ENCODE assay signal across 16 cellular contexts in the genomic region with DNA sequence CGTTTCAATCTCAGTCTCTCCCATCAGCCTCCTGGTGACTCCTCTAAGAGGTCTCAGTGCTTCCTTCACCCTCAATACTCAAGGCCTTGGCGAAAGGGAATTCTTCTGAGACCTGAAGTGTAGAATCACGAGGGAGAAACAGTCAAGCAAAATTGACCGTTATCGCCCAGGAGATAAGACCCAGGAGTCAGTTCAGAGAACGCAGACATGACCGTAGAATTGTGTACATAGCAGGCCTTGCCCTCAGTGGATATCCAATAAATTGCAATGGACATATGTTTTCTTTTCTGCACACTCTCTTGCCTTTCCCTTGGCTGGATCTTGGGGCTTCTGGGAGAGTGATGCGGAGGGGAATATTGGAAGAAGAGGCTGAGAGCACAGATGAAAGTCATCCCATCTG. TPM values are rescaled to one million over a fixed set of nuclear protein-coding genes. Genes with fewer than 3 reads are reported as not detected.
A peak's percentile ranks its signal among the peaks of the same experiment; 100 is the strongest.
DNase-seq lines count a peak whose midpoint lies in the region; ATAC-seq, FAIRE-seq and TF ChIP-seq lines count a peak whose summit lies in the region.
"Had no signal": no experiment of that assay in that cellular context is flagged by ENCODE, and none has a peak within 500 bp of the region (broad histone marks: within the 10 kb centered on the region; RNA-seq: fewer than 3 reads in every experiment).

No MANE protein-coding gene starts in this region.

- TF ChIP-seq RAD21 in K562 (CRISPR knock-in tag; conservative IDR thresholded peaks at IDR 0.05 in 1 of 2, IDR thresholded peaks at IDR 0.05 in 1 of 2): no peak

- no peaks in the 10 kb centered on the region for H3K36me3 Mint-ChIP-seq in progenitor cell of endocrine pancreas (ENCODE audit: insufficient read depth)
- no peaks in the 10 kb centered on the region for H3K36me3 Mint-ChIP-seq in stimulated activated effector memory CD8-positive, alpha-beta T cell treated with anti-CD3 and anti-CD28 coated beads, Interleukin-12 subunit alpha, Interleukin-12 subunit beta, amount 100 ng/mL, for 72 hours
- H3K36me3 Mint-ChIP-seq: CD8-positive, alpha-beta memory T cell had no signal

- POLR2A ChIA-PET in K562 (lab: Yijun Ruan, JAX): no interaction called here

- H3K27ac ChIP-seq in BLaER1: no peak overlapping the region
- no peak overlapping the region for H3K27ac ChIP-seq in K562 (ENCODE audit: extremely low read depth, low read depth, low read length)
- H3K27ac ChIP-seq in mesenchymal stem cell (ENCODE audit: low read length, poor library complexity, severe bottlenecking): no peak overlapping the region
- no peak overlapping the region for H3K27ac ChIP-seq in caudate nucleus (ENCODE audit: low read depth, low read length)
- H3K27ac ChIP-seq: HL-60 had no signal

- TF ChIP-seq POLR2A in K562 (conservative IDR thresholded peaks at IDR 0.05): no peak

- H3K18ac ChIP-seq in mesenchymal stem cell (ENCODE audit: low read depth in 1 of 2, low read length in 2 of 2): peak overlapping the region; percentile 0 to 6

- FAIRE-seq in K562 (lab: Jason Lieb, UNC): peak; percentile 67

- no peak overlapping the region for H4K91ac ChIP-seq in mesenchymal stem cell (ENCODE audit: low read length)

- H3K4me2 ChIP-seq in BLaER1 (peak overlapping the region; percentile 65), K562 (ENCODE audit: insufficient read depth, low read length) (no peak overlapping the region), mesenchymal stem cell (ENCODE audit: low read length, poor library complexity, severe bottlenecking) (no peak overlapping the region)

- intact Hi-C loops in K562 (cut with micrococcal nuclease): no loop called here

- ATAC-seq in K562: no peak
- no peak for ATAC-seq in stimulated activated effector memory CD8-positive, alpha-beta T cell treated with anti-CD3 and anti-CD28 coated beads, Interleukin-12 subunit alpha, Interleukin-12 subunit beta, amount 100 ng/mL, for 72 hours

- TF ChIP-seq EP300 in K562 (IDR thresholded peaks at IDR 0.05; ENCODE audit: low read length): no peak

- H3K79me2 ChIP-seq in K562 (ENCODE audit: control insufficient read depth, insufficient read depth, low read length): no peaks in the 10 kb centered on the region

- peaks cover 4% of the 10 kb centered on the region for H3K9me3 Mint-ChIP-seq in progenitor cell of endocrine pancreas (ENCODE audit: low read depth)
- no peaks in the 10 kb centered on the region for H3K9me3 Mint-ChIP-seq in stimulated activated effector memory CD8-positive, alpha-beta T cell treated with anti-CD3 and anti-CD28 coated beads, Interleukin-12 subunit alpha, Interleukin-12 subunit beta, amount 100 ng/mL, for 72 hours
- H3K9me3 Mint-ChIP-seq: CD8-positive, alpha-beta memory T cell; HFFc6 had no signal

- H3K4ac ChIP-seq in mesenchymal stem cell (ENCODE audit: low read depth in 1 of 2, low read length in 2 of 2): peak overlapping the region in 1 of 2 experiments; percentile 19

- no peak overlapping the region for H2AK5ac ChIP-seq in mesenchymal stem cell (ENCODE audit: low read length, severe bottlenecking)

- H3K23ac ChIP-seq in mesenchymal stem cell (ENCODE audit: low read length in 2 of 2): no peak overlapping the region

- H3K4me3 Mint-ChIP-seq in progenitor cell of endocrine pancreas (ENCODE audit: low read depth): no peak overlapping the region
- H3K4me3 Mint-ChIP-seq in stimulated activated effector memory CD8-positive, alpha-beta T cell treated with anti-CD3 and anti-CD28 coated beads, Interleukin-12 subunit alpha, Interleukin-12 subunit beta, amount 100 ng/mL, for 72 hours: no peak overlapping the region
- H3K4me3 Mint-ChIP-seq: B cell; CD8-positive, alpha-beta memory T cell; HFFc6 had no signal

- peak overlapping the region; percentile 84 for H2AFZ ChIP-seq in K562 (ENCODE audit: low read depth, low read length)
- no peak overlapping the region for H2AFZ ChIP-seq in mesenchymal stem cell (ENCODE audit: low read depth, low read length)

- TF ChIP-seq CTCF in K562 (IDR thresholded peaks at IDR 0.05 in 2 of 3, conservative IDR thresholded peaks at IDR 0.05 in 1 of 3; ENCODE audit: insufficient read depth in 2 of 3, low read depth in 1 of 3, low read length in 3 of 3) (no peak), progenitor cell of endocrine pancreas (IDR thresholded peaks at IDR 0.05; ENCODE audit: unreplicated experiment) (no peak)

- DNase-seq in K562 (ENCODE audit: extremely low read depth in 1 of 4, low spot score in 3 of 4): no peak
- no peak for DNase-seq in mesenchymal stem cell
- no peak for DNase-seq in progenitor cell of endocrine pancreas (ENCODE audit: low spot score, unreplicated experiment)
- DNase-seq in DMS 273 treated with DMSO at 0.1 percent for 48 hours (lab: John Stamatoyannopoulos, UW): no peak
- no peak for DNase-seq in caudate nucleus (lab: John Stamatoyannopoulos, UW)
- no peak for DNase-seq in stimulated activated effector memory CD8-positive, alpha-beta T cell treated with anti-CD3 and anti-CD28 coated beads, Interleukin-12 subunit alpha, Interleukin-12 subunit beta, amount 100 ng/mL, for 72 hours (ENCODE audit: low spot score in 2 of 2)
- DNase-seq in NOMO-1 treated with dmso at 0.1 percent for 144 hours (lab: John Stamatoyannopoulos, UW; ENCODE audit: unreplicated experiment): no peak
- DNase-seq: Caco-2; CD8-positive, alpha-beta memory T cell; DMS53; GF-D8; HCEC 1CT; HFFc6 had no signal

- BruUV-seq in K562 (replicated peaks; lab: Mats Ljungman, UMichigan): no TSS peak

- H3K4me3 ChIP-seq in BLaER1: no peak overlapping the region
- no peak overlapping the region for H3K4me3 ChIP-seq in K562
- no peak overlapping the region for H3K4me3 ChIP-seq in mesenchymal stem cell (ENCODE audit: insufficient read depth in 1 of 2, low read depth in 1 of 2, low read length in 2 of 2)

- H3K4me1 ChIP-seq in BLaER1: peaks cover 53% of the 10 kb centered on the region
- peaks cover 12 to 23% of the 10 kb centered on the region in 2 experiments; a peak in 4 of 5 replicates for H3K4me1 ChIP-seq in K562 (replicated peaks in 1 of 2; ENCODE audit: control insufficient read depth in 2 of 2, insufficient read depth in 2 of 2, low read length in 2 of 2)
- H3K4me1 ChIP-seq in mesenchymal stem cell (ENCODE audit: control insufficient read depth, insufficient read depth, low read depth, low read length): peaks cover 15% of the 10 kb centered on the region

- H4K20me1 ChIP-seq in BLaER1 (no peaks in the 10 kb centered on the region), K562 (replicated peaks; ENCODE audit: control insufficient read depth, insufficient read depth, low read length) (no peaks in the 10 kb centered on the region)

- no peaks in the 10 kb centered on the region for H3K36me3 ChIP-seq in BLaER1
- no peaks in the 10 kb centered on the region for H3K36me3 ChIP-seq in K562 (ENCODE audit: control insufficient read depth, insufficient read depth, low read length)
- no peaks in the 10 kb centered on the region for H3K36me3 ChIP-seq in mesenchymal stem cell (ENCODE audit: control insufficient read depth in 1 of 2, insufficient read depth in 2 of 2, low read depth in 1 of 2, low read length in 2 of 2)

- H3K9me1 ChIP-seq in K562 (ENCODE audit: control insufficient read depth, insufficient read depth, low read length): no peaks in the 10 kb centered on the region

- no peak overlapping the region for H2BK5ac ChIP-seq in mesenchymal stem cell (ENCODE audit: low read depth, low read length, poor library complexity, severe bottlenecking)

- no peaks in the 10 kb centered on the region for H3K79me1 ChIP-seq in mesenchymal stem cell (replicated peaks; ENCODE audit: low read length, poor library complexity, severe bottlenecking)

- H2BK12ac ChIP-seq in mesenchymal stem cell (ENCODE audit: low read length in 2 of 2): peak overlapping the region; percentile 55 to 81

- no peak overlapping the region for H4K8ac ChIP-seq in mesenchymal stem cell (ENCODE audit: low read length)

- H3K9me3 ChIP-seq in BLaER1 (peaks cover 8% of the 10 kb centered on the region; the same call in 1 of the 2 replicates), K562 (replicated peaks; ENCODE audit: control insufficient read depth, insufficient read depth, low read depth, low read length) (no peaks in the 10 kb centered on the region), mesenchymal stem cell (ENCODE audit: control insufficient read depth, low read length) (peaks cover 3% of the 10 kb centered on the region)
- H3K9me3 ChIP-seq: Caco-2 had no signal

- H2BK15ac ChIP-seq in mesenchymal stem cell (ENCODE audit: low read depth, poor library complexity, severe bottlenecking): no peak overlapping the region

- no peak overlapping the region for H3K9ac ChIP-seq in BLaER1
- H3K9ac ChIP-seq in K562 (ENCODE audit: insufficient read depth in 1 of 2, low read depth in 2 of 2, low read length in 2 of 2): peak overlapping the region in 1 of 2 experiments; percentile 27; a peak in 1 of 4 replicates
- no peak overlapping the region for H3K9ac ChIP-seq in mesenchymal stem cell (ENCODE audit: low read length)

- no peaks in the 10 kb centered on the region for H3K27me3 ChIP-seq in BLaER1
- no peaks in the 10 kb centered on the region for H3K27me3 ChIP-seq in K562 (ENCODE audit: control insufficient read depth in 2 of 2, insufficient read depth in 2 of 2, low read length in 2 of 2)
- peaks cover 0 to 4% of the 10 kb centered on the region in 2 experiments for H3K27me3 ChIP-seq in mesenchymal stem cell (ENCODE audit: control insufficient read depth in 1 of 2, insufficient read depth in 1 of 2, low read length in 2 of 2)

- CTCF ChIA-PET in K562 (lab: Yijun Ruan, JAX; ENCODE audit: low intra/inter-chr PET ratio): no interaction called here

- no peak overlapping the region for H3K14ac ChIP-seq in mesenchymal stem cell (ENCODE audit: low read length in 2 of 2)

- in situ Hi-C loops in K562 (cut with MboI): no loop called here

- peak overlapping the region; percentile 91 for H3K27ac Mint-ChIP-seq in progenitor cell of endocrine pancreas
- no peak overlapping the region for H3K27ac Mint-ChIP-seq in stimulated activated effector memory CD8-positive, alpha-beta T cell treated with anti-CD3 and anti-CD28 coated beads, Interleukin-12 subunit alpha, Interleukin-12 subunit beta, amount 100 ng/mL, for 72 hours
- H3K27ac Mint-ChIP-seq: B cell; CD8-positive, alpha-beta memory T cell; HFFc6 had no signal

- H3K27me3 Mint-ChIP-seq in progenitor cell of endocrine pancreas: no peaks in the 10 kb centered on the region

- H3K4me1 Mint-ChIP-seq in progenitor cell of endocrine pancreas (ENCODE audit: low read depth): peaks cover 55% of the 10 kb centered on the region
- H3K4me1 Mint-ChIP-seq in stimulated activated effector memory CD8-positive, alpha-beta T cell treated with anti-CD3 and anti-CD28 coated beads, Interleukin-12 subunit alpha, Interleukin-12 subunit beta, amount 100 ng/mL, for 72 hours: no peaks in the 10 kb centered on the region
- H3K4me1 Mint-ChIP-seq: CD8-positive, alpha-beta memory T cell had no signal

- H2BK120ac ChIP-seq in mesenchymal stem cell (ENCODE audit: low read depth, low read length): no peak overlapping the region

- 13% methylated on average over 8 of the region's 8 CpGs for WGBS in K562 (ENCODE audit: insufficient coverage, low coverage, missing lambda C conversion rate)
- WGBS in mesenchymal stem cell: 84% methylated on average over 8 of the region's 8 CpGs

RNA-seq across cellular contexts. Expression of gene ETS2, which starts 15.7 kb away (rescaled TPM):
- 11.0 and 16.7 TPM in 2 replicates for total RNA-seq in K562 (2011; cell fraction: chromatin; rRNA removed; ENCODE audit: low replicate concordance)
- total RNA-seq in K562 (2011; cell fraction: nucleolus; rRNA removed): 10.9 and 16.3 TPM in 2 replicates
- total RNA-seq in K562 (2011; cell fraction: nucleoplasm; rRNA removed): 9.7 and 11.9 TPM in 2 replicates
- total RNA-seq in K562 (2014; rRNA removed) (12.2 and 13.1 TPM in 2 replicates), K562 (2014; rRNA removed; fragmentation: Illumina TruSeq; extraction: Trizol) (11.2 and 11.5 TPM in 2 replicates), K562 (2015; rRNA removed; fragmentation: Illumina TruSeq; extraction: Trizol) (14.0 and 15.4 TPM in 2 replicates), K562 (2021) (24.4 and 26.2 TPM in 2 replicates), progenitor cell of endocrine pancreas (43.9 and 48.9 TPM in 2 replicates)
- polyA plus RNA-seq in K562 (2011; rRNA removed) (8.7 and 10.5 TPM in 2 replicates), K562 (2014; fragmentation: Illumina TruSeq; extraction: Trizol) (17.9 and 24.2 TPM in 2 replicates), K562 (2014; fragmentation: Nextera tagmentation; extraction: Ambion mirVana) (1 to 10 TPM; 1.7 to 2.2 TPM), K562 (2014; rRNA removed) (12.8 and 13.7 TPM in 2 replicates)
- 5.4 and 6.5 TPM in 2 replicates for polyA plus RNA-seq in K562 (2011; cell fraction: cytosol; rRNA removed)
- polyA plus RNA-seq in K562 (2011; cell fraction: nucleus; rRNA removed): 17.0 and 22.9 TPM in 2 replicates
- 12.5 and 19.4 TPM in 2 replicates for polyA plus RNA-seq in K562 (2012)
- polyA minus RNA-seq in K562 (2011; rRNA and poly(A)+ RNA removed): 6.7 and 7.2 TPM in 2 replicates
- polyA minus RNA-seq in K562 (2011; cell fraction: cytosol; rRNA and poly(A)+ RNA removed): 7.4 and 11.6 TPM in 2 replicates
- polyA minus RNA-seq in K562 (2011; cell fraction: nucleus; rRNA and poly(A)+ RNA removed): 9.2 and 9.9 TPM in 2 replicates
- polyA plus RNA-seq in mesenchymal stem cell (2013, experiment 1 of 2): 85.3 TPM
- 83.5 TPM for polyA plus RNA-seq in mesenchymal stem cell (2013, experiment 2 of 2)
